ENCODE assay signal across 8 cellular contexts in the genomic region with DNA sequence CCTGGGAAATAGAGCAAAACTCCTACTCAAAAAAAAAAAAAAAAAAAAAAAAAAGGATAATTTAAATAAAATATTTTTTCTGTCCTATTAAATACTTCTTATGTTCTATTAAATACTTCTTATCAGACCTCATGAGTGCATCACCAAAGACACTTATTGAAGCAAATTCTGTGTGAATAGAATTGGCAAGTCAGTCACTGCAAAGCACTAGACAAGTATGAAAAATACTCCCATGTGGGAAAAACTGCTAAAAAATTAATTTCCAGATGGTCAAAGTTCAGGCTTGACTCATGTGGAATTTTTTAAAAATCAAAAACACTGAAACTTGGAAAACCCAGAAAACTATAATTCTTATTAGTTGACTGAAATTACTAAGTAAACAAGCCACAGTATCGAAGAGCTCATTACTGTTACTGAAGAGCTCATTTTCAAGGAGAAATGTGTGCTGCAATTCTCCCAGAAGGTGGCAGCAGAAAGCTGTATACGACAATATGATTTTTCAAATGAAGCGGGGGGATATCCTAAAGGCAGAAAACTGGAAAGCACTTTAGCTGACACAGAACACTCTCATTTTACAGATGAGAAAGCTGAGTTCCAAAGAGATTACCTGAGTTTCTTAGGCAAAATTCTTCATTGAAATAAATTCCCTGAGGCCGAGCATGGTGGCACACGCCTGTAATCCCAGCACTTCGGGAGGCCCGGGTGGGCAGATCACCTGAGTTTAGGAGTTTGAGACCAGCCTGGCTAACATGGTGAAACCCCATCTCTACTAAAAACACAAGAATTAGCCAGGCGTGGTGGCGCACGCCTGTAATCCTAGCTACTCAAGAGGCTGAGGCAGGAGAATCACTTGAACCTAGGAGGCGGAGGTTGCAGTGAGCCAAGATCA. TPM values are rescaled to one million over a fixed set of nuclear protein-coding genes. Genes with fewer than 3 reads are reported as not detected.
DNase-seq lines count a peak whose midpoint lies in the region; ATAC-seq and TF ChIP-seq lines count a peak whose summit lies in the region.

No MANE protein-coding gene starts in this region.

- no peaks in the 10 kb centered on the region for H4K20me1 ChIP-seq in DOHH2 (ENCODE audit: control insufficient read depth, insufficient read depth, low read depth, low read length)

- no peaks in the 10 kb centered on the region for H3K36me3 ChIP-seq in DOHH2 (ENCODE audit: control insufficient read depth, low read length)
- no peaks in the 10 kb centered on the region for H3K36me3 ChIP-seq in psoas muscle (ENCODE audit: insufficient read depth in 1 of 2, low read depth in 1 of 2)

- H3K27me3 ChIP-seq in DOHH2 (ENCODE audit: control insufficient read depth, low read length) = 0 out of 2 replicates have a peak, but pooled peaks cover 4% of the 10 kb centered on the region
- no peaks in the 10 kb centered on the region for H3K27me3 ChIP-seq in psoas muscle (ENCODE audit: insufficient read depth in 3 of 3, low read length in 2 of 3)

- H3F3A ChIP-seq in DOHH2 (ENCODE audit: control insufficient read depth, insufficient read depth) = peaks cover 4% of the 10 kb centered on the region

- ATAC-seq in psoas muscle = peak in 3 of 4 donors; percentile 57 to 79 (median 68)

- H3K27ac Mint-ChIP-seq in activated naive CD4-positive, alpha-beta T cell treated with anti-CD3 and anti-CD28 coated beads for 36 hours = no peak overlapping the region
- no peak overlapping the region for H3K27ac Mint-ChIP-seq in glutamatergic neuron (ENCODE audit: unreplicated experiment)
- H3K27ac Mint-ChIP-seq in T-helper 2 cell treated with Interferon-gamma antibody and Interleukin-4, amounts not matched to agents 5 μg/mL and 100 μg/mL, for 36 hours = no peak overlapping the region

- H3K9me3 ChIP-seq in DOHH2 (ENCODE audit: control insufficient read depth, insufficient read depth, low read length) (no peaks in the 10 kb centered on the region), psoas muscle (no peaks in the 10 kb centered on the region)

- in situ Hi-C loops in KBM-7 (cut with MboI; ENCODE audit: low pct_unique_long_range_greater_than_20kb, low sequenced_read_pairs) = loop anchor here (25.0 kb wide), 1 partner anchor 179 kb away; a partner anchor contains a TSS

- H3K4me1 ChIP-seq in DOHH2 (ENCODE audit: control insufficient read depth, low read length) (no peaks in the 10 kb centered on the region), psoas muscle (no peaks in the 10 kb centered on the region)

- TF ChIP-seq CTCF in DOHH2 (IDR thresholded peaks at IDR 0.05; ENCODE audit: low read depth, low read length, poor library complexity, severe bottlenecking) (peak; percentile 85), glutamatergic neuron (IDR thresholded peaks at IDR 0.05; ENCODE audit: partially characterized antibody, unreplicated experiment) (peak; percentile 53), psoas muscle (IDR thresholded peaks at IDR 0.05) (peak; percentile 76)

- H3K4me3 ChIP-seq in DOHH2 (ENCODE audit: low read length) (no peak overlapping the region), psoas muscle (no peak overlapping the region)

- intact Hi-C loops in activated naive CD4-positive, alpha-beta T cell treated with anti-CD3 and anti-CD28 coated beads for 36 hours (cut with micrococcal nuclease) = loop anchor here (1.0 to 5.0 kb wide), 7 partner anchors 59 to 259 kb away; no protein-coding TSS in a partner anchor
- intact Hi-C loops in psoas muscle (cut with DNase I) = loop anchor here (1.0 to 5.0 kb wide), 3 partner anchors 170 to 262 kb away; no protein-coding TSS in a partner anchor

- H3K9me3 Mint-ChIP-seq in activated naive CD4-positive, alpha-beta T cell treated with anti-CD3 and anti-CD28 coated beads for 36 hours = no peaks in the 10 kb centered on the region
- no peaks in the 10 kb centered on the region for H3K9me3 Mint-ChIP-seq in glutamatergic neuron (ENCODE audit: unreplicated experiment)
- H3K9me3 Mint-ChIP-seq in T-helper 2 cell treated with Interferon-gamma antibody and Interleukin-4, amounts not matched to agents 5 μg/mL and 100 μg/mL, for 36 hours = no peaks in the 10 kb centered on the region

- DNase-seq in KBM-7 (peak; percentile 77), NOMO-1 treated with dmso at 0.1 percent for 144 hours (lab: John Stamatoyannopoulos, UW; ENCODE audit: unreplicated experiment) (peak; percentile 22), glutamatergic neuron (peak; percentile 31), psoas muscle (no peak), mesenteric fat pad (ENCODE audit: low spot score) (no peak)
- DNase-seq in activated naive CD4-positive, alpha-beta T cell treated with anti-CD3 and anti-CD28 coated beads for 36 hours = peak; percentile 66
- DNase-seq in T-helper 2 cell treated with Interferon-gamma antibody and Interleukin-4, amounts not matched to agents 5 μg/mL and 100 μg/mL, for 36 hours (ENCODE audit: low spot score) = no peak

- no peaks in the 10 kb centered on the region for H3K79me2 ChIP-seq in DOHH2 (ENCODE audit: control insufficient read depth, low read length)

- no peaks in the 10 kb centered on the region for H3K4me1 Mint-ChIP-seq in activated naive CD4-positive, alpha-beta T cell treated with anti-CD3 and anti-CD28 coated beads for 36 hours (ENCODE audit: low read depth)
- no peaks in the 10 kb centered on the region for H3K4me1 Mint-ChIP-seq in glutamatergic neuron (ENCODE audit: low read depth, unreplicated experiment)
- peaks cover 3% of the 10 kb centered on the region for H3K4me1 Mint-ChIP-seq in T-helper 2 cell treated with Interferon-gamma antibody and Interleukin-4, amounts not matched to agents 5 μg/mL and 100 μg/mL, for 36 hours (ENCODE audit: low read depth)

- H3K9me2 ChIP-seq in DOHH2 (replicated peaks; ENCODE audit: control insufficient read depth, low read length) = no peaks in the 10 kb centered on the region

- H3K4me3 Mint-ChIP-seq in activated naive CD4-positive, alpha-beta T cell treated with anti-CD3 and anti-CD28 coated beads for 36 hours = no peak overlapping the region
- no peak overlapping the region for H3K4me3 Mint-ChIP-seq in glutamatergic neuron (ENCODE audit: unreplicated experiment)
- no peak overlapping the region for H3K4me3 Mint-ChIP-seq in T-helper 2 cell treated with Interferon-gamma antibody and Interleukin-4, amounts not matched to agents 5 μg/mL and 100 μg/mL, for 36 hours

- H3K4me2 ChIP-seq in DOHH2 (ENCODE audit: low read length) = no peak overlapping the region

- CTCF ChIA-PET in activated naive CD4-positive, alpha-beta T cell treated with anti-CD3 and anti-CD28 coated beads for 36 hours (lab: Charles Lee) = interaction anchor here (0.5 to 4.9 kb wide), 65 partner anchors 10 to 262 kb away, joined by 3 to 106 read pairs (median 5); a partner anchor contains a TSS

- WGBS in psoas muscle, 3 donors = 50 to 56% (median 54%) methylated on average over 11 of the region's 11 CpGs

- H3K27ac ChIP-seq in DOHH2 (ENCODE audit: low read depth, low read length) = no peak overlapping the region
- no peak overlapping the region for H3K27ac ChIP-seq in psoas muscle

- H3K36me3 Mint-ChIP-seq in activated naive CD4-positive, alpha-beta T cell treated with anti-CD3 and anti-CD28 coated beads for 36 hours (ENCODE audit: low read depth) = no peaks in the 10 kb centered on the region
- no peaks in the 10 kb centered on the region for H3K36me3 Mint-ChIP-seq in glutamatergic neuron (ENCODE audit: unreplicated experiment)
- H3K36me3 Mint-ChIP-seq in T-helper 2 cell treated with Interferon-gamma antibody and Interleukin-4, amounts not matched to agents 5 μg/mL and 100 μg/mL, for 36 hours (ENCODE audit: low read depth) = no peaks in the 10 kb centered on the region

- H3K27me3 Mint-ChIP-seq in activated naive CD4-positive, alpha-beta T cell treated with anti-CD3 and anti-CD28 coated beads for 36 hours (ENCODE audit: low read depth) = no peaks in the 10 kb centered on the region
- H3K27me3 Mint-ChIP-seq in glutamatergic neuron (ENCODE audit: unreplicated experiment) = no peaks in the 10 kb centered on the region
- peaks cover 13% of the 10 kb centered on the region for H3K27me3 Mint-ChIP-seq in T-helper 2 cell treated with Interferon-gamma antibody and Interleukin-4, amounts not matched to agents 5 μg/mL and 100 μg/mL, for 36 hours (ENCODE audit: low read depth)

RNA-seq across cellular contexts. Expression of a gene that starts 15.9 kb away (rescaled TPM):
- total RNA-seq in activated naive CD4-positive, alpha-beta T cell treated with anti-CD3 and anti-CD28 coated beads for 36 hours = under 1 TPM; 0.14 to 0.15 TPM
- total RNA-seq in glutamatergic neuron (ENCODE audit: unreplicated experiment) (not detected), psoas muscle (not detected), mesenteric fat pad (not detected)
- under 1 TPM in 1 of 3 donors, not detected in 2; 0.03 TPM for polyA plus RNA-seq in psoas muscle

Comparison
In these comparisons a context has a peak if more than half of its experiments do, and no peak if none do; other contexts are left out.
1. DNase-seq: peak in KBM-7 (single experiment), NOMO-1 treated with dmso at 0.1 percent for 144 hours (single experiment), activated naive CD4-positive, alpha-beta T cell treated with anti-CD3 and anti-CD28 coated beads for 36 hours (single experiment) and glutamatergic neuron (single experiment); none in psoas muscle (0 of 2), T-helper 2 cell treated with Interferon-gamma antibody and Interleukin-4, amounts not matched to agents 5 μg/mL and 100 μg/mL, for 36 hours (single experiment) and mesenteric fat pad (single experiment).
2. Peak in every context shown above with its lines, with median percentiles within 50 percentile points of each other: CTCF ChIP-seq.